In genomic region chr9:107389617-107390071, GRCh38 we compare ENCODE assay signal across 12 cellular contexts.
DNase-seq lines count a peak whose midpoint lies in the region; ATAC-seq and TF ChIP-seq lines count a peak whose summit lies in the region.
"Had no signal": no experiment of that assay in that cellular context is flagged by ENCODE, and none has a peak within 500 bp of the region (broad histone marks: within the 10 kb centered on the region; RNA-seq: fewer than 3 reads in every experiment).

No MANE protein-coding gene starts in this region.

- H3K27me3 ChIP-seq in PC-9 (ENCODE audit: insufficient read depth, low read depth) (no peaks in the 10 kb centered on the region), ovary (no peaks in the 10 kb centered on the region)
- H3K27me3 ChIP-seq: ascending aorta had no signal

- TF ChIP-seq POLR2A in ovary (IDR thresholded peaks at IDR 0.05), result no peak

- no peaks in the 10 kb centered on the region for H3K79me2 ChIP-seq in PC-9 (ENCODE audit: low read depth)

- H3K4me1 ChIP-seq in PC-9 (replicated peaks; ENCODE audit: insufficient read depth) (peaks cover 18% of the 10 kb centered on the region), ovary (ENCODE audit: insufficient read depth) (no peaks in the 10 kb centered on the region)
- H3K4me1 ChIP-seq: ascending aorta had no signal

- 65 to 75% (median 68%) methylated on average over 3 of the region's 3 CpGs for WGBS in ovary, 3 donors

- intact Hi-C loops in PC-9 (cut with micrococcal nuclease; ENCODE audit: unreplicated experiment) (no loop called here), ovary (cut with DNase I) (no loop called here)

- TF ChIP-seq CTCF in PC-9 (conservative IDR thresholded peaks at IDR 0.05) (no peak), fibroblast of the aortic adventitia (IDR thresholded peaks at IDR 0.05; ENCODE audit: insufficient read depth, low read length) (no peak), ovary (IDR thresholded peaks at IDR 0.05) (no peak)

- no peaks in the 10 kb centered on the region; the same call in 1 of the 2 replicates for H3K9me2 ChIP-seq in PC-9 (ENCODE audit: insufficient read depth)

- TF ChIP-seq EP300 in ovary (IDR thresholded peaks at IDR 0.05), result no peak

- ATAC-seq in HG02884 (IDR thresholded peaks at IDR 0.05; ENCODE audit: unreplicated experiment), result no peak
- ATAC-seq: natural killer cell, T-cell had no signal

- H3K4me2 ChIP-seq in PC-9, result peak overlapping the region; percentile 42

- no peak overlapping the region for H3K27ac ChIP-seq in PC-9
- H3K27ac ChIP-seq in ovary, result no peak overlapping the region
- H3K27ac ChIP-seq: ascending aorta had no signal

- CTCF ChIA-PET in PC-9 (lab: Charles Lee), result no interaction called here

- H3F3A ChIP-seq in PC-9 (ENCODE audit: insufficient read depth, low read depth), result peaks cover 10% of the 10 kb centered on the region; the same call in 1 of the 2 replicates

- no peaks in the 10 kb centered on the region for H3K9me3 ChIP-seq in PC-9 (ENCODE audit: insufficient read depth, low read depth)
- H3K9me3 ChIP-seq in ovary, result no peaks in the 10 kb centered on the region
- H3K9me3 ChIP-seq: ascending aorta had no signal

- no peak overlapping the region for H3K4me3 ChIP-seq in PC-9
- no peak overlapping the region for H3K4me3 ChIP-seq in fibroblast of the aortic adventitia (ENCODE audit: low read depth, low read length)
- no peak overlapping the region for H3K4me3 ChIP-seq in ovary
- H3K4me3 ChIP-seq: ascending aorta had no signal

- POLR2A ChIA-PET in PC-9 (lab: Charles Lee; ENCODE audit: unreplicated experiment), result no interaction called here

- DNase-seq in AG08395 (ENCODE audit: low spot score) (peak; percentile 72), PC-9 (peak; percentile 36 to 77), fibroblast of the aortic adventitia (ENCODE audit: low read depth) (peak; percentile 62), ovary (peak in 3 of 5 donors; percentile 30 to 48 (median 45)), amniotic stem cell (lab: John Stamatoyannopoulos, UW) (no peak), NCI-H2227 (lab: John Stamatoyannopoulos, UW; ENCODE audit: unreplicated experiment) (no peak), medulla oblongata (ENCODE audit: extremely low spot score) (no peak)
- DNase-seq: natural killer cell, NCI-H69, T-cell had no signal

- H2AFZ ChIP-seq in PC-9, result no peak overlapping the region

- H4K20me1 ChIP-seq in PC-9 (ENCODE audit: insufficient read depth), result no peaks in the 10 kb centered on the region

- no peaks in the 10 kb centered on the region for H3K36me3 ChIP-seq in PC-9 (ENCODE audit: low read depth)
- no peaks in the 10 kb centered on the region for H3K36me3 ChIP-seq in ovary
- H3K36me3 ChIP-seq: ascending aorta had no signal

- BruUV-seq in PC-9 (replicated peaks; lab: Mats Ljungman, UMichigan), result no TSS peak

Comparison
In these comparisons a context has a peak if more than half of its experiments do, and no peak if none do; other contexts are left out.
1. DNase-seq: peak in AG08395 (single experiment), PC-9 (2 of 2), fibroblast of the aortic adventitia (single experiment) and ovary (3 of 5); none in amniotic stem cell (single experiment), NCI-H2227 (single experiment) and medulla oblongata (single experiment).